ENCODE assay signal across 7 cellular contexts in genomic region chr17:44369414-44370023, GRCh38. TPM values are rescaled to one million over a fixed set of nuclear protein-coding genes. Genes with fewer than 3 reads are reported as not detected.
DNase-seq lines count a peak whose midpoint lies in the region; ATAC-seq, FAIRE-seq and TF ChIP-seq lines count a peak whose summit lies in the region.
"Not testable (repeated sequence)": the region's sequence is repeated elsewhere in the genome, so short reads cannot be mapped to it uniquely, and the experiment has no call there.

No MANE protein-coding gene starts in this region.

- not testable (repeated sequence) for H3K36me3 ChIP-seq in CD8-positive, alpha-beta memory T cell (ENCODE audit: insufficient read depth, low read length); K562 (ENCODE audit: control insufficient read depth, insufficient read depth, low read length); neural progenitor cell

- BruUV-seq in K562 (replicated peaks; lab: Mats Ljungman, UMichigan), result not testable (repeated sequence)

- FAIRE-seq in K562 (lab: Jason Lieb, UNC), result not testable (repeated sequence)

- TF ChIP-seq POLR2A in K562 (conservative IDR thresholded peaks at IDR 0.05), result not testable (repeated sequence)

- not testable (repeated sequence) for H3K9me3 ChIP-seq in CD8-positive, alpha-beta memory T cell (ENCODE audit: low read length); K562 (replicated peaks; ENCODE audit: control insufficient read depth, insufficient read depth, low read depth, low read length); neural progenitor cell (ENCODE audit: low read depth)

- peaks cover 18 to 57% of the 10 kb centered on the region in 2 donors for H3K27me3 Mint-ChIP-seq in CD8-positive, alpha-beta memory T cell
- peaks cover 33% of the 10 kb centered on the region for H3K27me3 Mint-ChIP-seq in activated T-helper 1 cell treated with anti-CD3 and anti-CD28 coated beads, Interleukin-12 subunit alpha, Interleukin-12 subunit beta, Interleukin-2, Interleukin-4 antibody, amounts not matched to agents 30 ng/mL and 10 ng/mL and 1 ng/mL, durations not matched to agents 14 hours and 24 hours and 36 hours (ENCODE audit: insufficient read depth)
- H3K27me3 Mint-ChIP-seq in memory B cell (peaks cover 30% of the 10 kb centered on the region), neural progenitor cell (ENCODE audit: insufficient read depth, low read depth) (peaks cover 31% of the 10 kb centered on the region)

- in situ Hi-C loops in K562 (cut with MboI), result not testable (repeated sequence)

- not testable (repeated sequence) for H3K27ac Mint-ChIP-seq in CD8-positive, alpha-beta memory T cell; activated T-helper 1 cell treated with anti-CD3 and anti-CD28 coated beads, Interleukin-12 subunit alpha, Interleukin-12 subunit beta, Interleukin-2, Interleukin-4 antibody, amounts not matched to agents 30 ng/mL and 10 ng/mL and 1 ng/mL, durations not matched to agents 14 hours and 24 hours and 36 hours; memory B cell
- H3K27ac Mint-ChIP-seq in neural progenitor cell, result peak overlapping the region; percentile 88

- not testable (repeated sequence) for TF ChIP-seq RAD21 in K562 (CRISPR knock-in tag; conservative IDR thresholded peaks at IDR 0.05 in 1 of 2, IDR thresholded peaks at IDR 0.05 in 1 of 2)

- H3K4me1 ChIP-seq in CD8-positive, alpha-beta memory T cell (ENCODE audit: insufficient read depth, low read length); neural progenitor cell: not testable (repeated sequence)
- peaks cover 8 to 12% of the 10 kb centered on the region in 2 experiments; a peak in 4 of 5 replicates for H3K4me1 ChIP-seq in K562 (replicated peaks in 1 of 2; ENCODE audit: control insufficient read depth in 2 of 2, insufficient read depth in 2 of 2, low read length in 2 of 2)

- H3K4me3 Mint-ChIP-seq in CD8-positive, alpha-beta memory T cell, result peak overlapping the region in 6 of 7 donors; percentile 45 to 80 (median 69)
- H3K4me3 Mint-ChIP-seq in activated T-helper 1 cell treated with anti-CD3 and anti-CD28 coated beads, Interleukin-12 subunit alpha, Interleukin-12 subunit beta, Interleukin-2, Interleukin-4 antibody, amounts not matched to agents 30 ng/mL and 10 ng/mL and 1 ng/mL, durations not matched to agents 14 hours and 24 hours and 36 hours, result peak overlapping the region; percentile 26
- peak overlapping the region; percentile 11 for H3K4me3 Mint-ChIP-seq in memory B cell
- not testable (repeated sequence) for H3K4me3 Mint-ChIP-seq in neural progenitor cell

- H3K36me3 Mint-ChIP-seq in CD8-positive, alpha-beta memory T cell; activated T-helper 1 cell treated with anti-CD3 and anti-CD28 coated beads, Interleukin-12 subunit alpha, Interleukin-12 subunit beta, Interleukin-2, Interleukin-4 antibody, amounts not matched to agents 30 ng/mL and 10 ng/mL and 1 ng/mL, durations not matched to agents 14 hours and 24 hours and 36 hours (ENCODE audit: low read depth); memory B cell; neural progenitor cell: not testable (repeated sequence)

- not testable (repeated sequence) for H3K4me3 ChIP-seq in CD8-positive, alpha-beta memory T cell (ENCODE audit: low read length); K562; neural progenitor cell

- not testable (repeated sequence) for DNase-seq in CD8-positive, alpha-beta memory T cell; activated T-helper 1 cell treated with anti-CD3 and anti-CD28 coated beads, Interleukin-12 subunit alpha, Interleukin-12 subunit beta, Interleukin-2, Interleukin-4 antibody, amounts not matched to agents 30 ng/mL and 10 ng/mL and 1 ng/mL, durations not matched to agents 14 hours and 24 hours and 36 hours (ENCODE audit: low spot score); K562 (ENCODE audit: extremely low read depth in 1 of 4, low spot score in 3 of 4); memory B cell (ENCODE audit: low spot score in 2 of 2); neural progenitor cell (ENCODE audit: low spot score)
- DNase-seq in NCI-H146 (lab: John Stamatoyannopoulos, UW), result peak; percentile 23
- DNase-seq in activated CD4-positive, alpha-beta T cell treated with anti-CD3 and anti-CD28 coated beads for 48 hours, result peak; percentile 32

- not testable (repeated sequence) for H3K27ac ChIP-seq in CD8-positive, alpha-beta memory T cell (ENCODE audit: low read depth, low read length); K562 (ENCODE audit: extremely low read depth, low read depth, low read length); neural progenitor cell

- H4K20me1 ChIP-seq in K562 (replicated peaks; ENCODE audit: control insufficient read depth, insufficient read depth, low read length); neural progenitor cell (ENCODE audit: low read depth): not testable (repeated sequence)

- POLR2A ChIA-PET in CD8-positive, alpha-beta memory T cell (lab: Charles Lee), result not testable (repeated sequence)
- POLR2A ChIA-PET in K562 (lab: Yijun Ruan, JAX), result interaction anchor here (0.6 to 1.4 kb wide), 6 partner anchors 11 to 471 kb away, joined by 3 to 4 read pairs (median 3); partner anchors contain the start of gene ITGA2B

- H3K9ac ChIP-seq in K562 (ENCODE audit: insufficient read depth in 1 of 2, low read depth in 2 of 2, low read length in 2 of 2); neural progenitor cell: not testable (repeated sequence)

- ATAC-seq in K562; memory B cell (ENCODE audit: low read depth): not testable (repeated sequence)

- CTCF ChIA-PET in CD8-positive, alpha-beta memory T cell (lab: Charles Lee), result interaction anchor here (0.9 to 1.3 kb wide), 4 partner anchors 24 to 766 kb away, joined by 3 to 4 read pairs (median 3); partner anchors contain the start of genes ACBD4 and GRN
- CTCF ChIA-PET in K562 (lab: Yijun Ruan, JAX; ENCODE audit: low intra/inter-chr PET ratio), result not testable (repeated sequence)

- not testable (repeated sequence) for H3K4me2 ChIP-seq in K562 (ENCODE audit: insufficient read depth, low read length); neural progenitor cell

- not testable (repeated sequence) for TF ChIP-seq EP300 in K562 (IDR thresholded peaks at IDR 0.05; ENCODE audit: low read length)

- not testable (repeated sequence) for H3K9me1 ChIP-seq in K562 (ENCODE audit: control insufficient read depth, insufficient read depth, low read length)

- H3K9me3 Mint-ChIP-seq in CD8-positive, alpha-beta memory T cell; activated T-helper 1 cell treated with anti-CD3 and anti-CD28 coated beads, Interleukin-12 subunit alpha, Interleukin-12 subunit beta, Interleukin-2, Interleukin-4 antibody, amounts not matched to agents 30 ng/mL and 10 ng/mL and 1 ng/mL, durations not matched to agents 14 hours and 24 hours and 36 hours; memory B cell; neural progenitor cell: not testable (repeated sequence)

- TF ChIP-seq CTCF in K562 (IDR thresholded peaks at IDR 0.05 in 2 of 3, conservative IDR thresholded peaks at IDR 0.05 in 1 of 3; ENCODE audit: insufficient read depth in 2 of 3, low read depth in 1 of 3, low read length in 3 of 3); neural progenitor cell (IDR thresholded peaks at IDR 0.05): not testable (repeated sequence)

- 26% methylated on average over 9 of the region's 17 CpGs for WGBS in K562 (ENCODE audit: insufficient coverage, low coverage, missing lambda C conversion rate)

- H3K4me1 Mint-ChIP-seq in CD8-positive, alpha-beta memory T cell; activated T-helper 1 cell treated with anti-CD3 and anti-CD28 coated beads, Interleukin-12 subunit alpha, Interleukin-12 subunit beta, Interleukin-2, Interleukin-4 antibody, amounts not matched to agents 30 ng/mL and 10 ng/mL and 1 ng/mL, durations not matched to agents 14 hours and 24 hours and 36 hours (ENCODE audit: low read depth); memory B cell; neural progenitor cell: not testable (repeated sequence)

- not testable (repeated sequence) for H3K27me3 ChIP-seq in CD8-positive, alpha-beta memory T cell (ENCODE audit: insufficient read depth, low read length, poor library complexity, severe bottlenecking); K562 (ENCODE audit: control insufficient read depth in 2 of 2, insufficient read depth in 2 of 2, low read length in 2 of 2)
- H3K27me3 ChIP-seq in neural progenitor cell, result peaks cover 25% of the 10 kb centered on the region

- H3K79me2 ChIP-seq in K562 (ENCODE audit: control insufficient read depth, insufficient read depth, low read length); neural progenitor cell (ENCODE audit: low read depth): not testable (repeated sequence)

- H3F3A ChIP-seq in neural progenitor cell (ENCODE audit: low read depth), result not testable (repeated sequence)

- intact Hi-C loops in activated T-helper 1 cell treated with anti-CD3 and anti-CD28 coated beads, Interleukin-12 subunit alpha, Interleukin-12 subunit beta, Interleukin-2, Interleukin-4 antibody, amounts not matched to agents 30 ng/mL and 10 ng/mL and 1 ng/mL, durations not matched to agents 14 hours and 24 hours and 36 hours (cut with micrococcal nuclease); K562 (cut with micrococcal nuclease): not testable (repeated sequence)

- H2AFZ ChIP-seq in K562 (ENCODE audit: low read depth, low read length), result 0 out of 2 replicates have a peak overlapping the region, but pooled peaks have one; percentile 9
- H2AFZ ChIP-seq in neural progenitor cell (replicated peaks), result not testable (repeated sequence)

RNA-seq across cellular contexts. Expression of gene FAM171A2, which starts 5.9 kb away (rescaled TPM):
- total RNA-seq in CD8-positive, alpha-beta memory T cell, result under 1 TPM; 0.33 to 0.35 TPM
- polyA plus RNA-seq in CD8-positive, alpha-beta memory T cell, result 0.28 TPM
- total RNA-seq in activated T-helper 1 cell treated with anti-CD3 and anti-CD28 coated beads, Interleukin-12 subunit alpha, Interleukin-12 subunit beta, Interleukin-2, Interleukin-4 antibody, amounts not matched to agents 30 ng/mL and 10 ng/mL and 1 ng/mL, durations not matched to agents 14 hours and 24 hours and 36 hours, result 0.10 and 0.29 TPM in 2 replicates
- total RNA-seq in K562 (2011; cell fraction: chromatin; rRNA removed; ENCODE audit: low replicate concordance), result 2.2 and 9.3 TPM in 2 replicates
- total RNA-seq in K562 (2011; cell fraction: nucleolus; rRNA removed), result 10.4 and 11.3 TPM in 2 replicates
- total RNA-seq in K562 (2011; cell fraction: nucleoplasm; rRNA removed), result 6.5 and 7.2 TPM in 2 replicates
- total RNA-seq in K562 (2014; rRNA removed) (7.3 and 10.2 TPM in 2 replicates), K562 (2014; rRNA removed; fragmentation: Illumina TruSeq; extraction: Trizol) (0.44 and 0.54 TPM in 2 replicates), K562 (2015; rRNA removed; fragmentation: Illumina TruSeq; extraction: Trizol) (1.2 and 1.4 TPM in 2 replicates), K562 (2021) (7.0 and 8.6 TPM in 2 replicates), neural progenitor cell (ENCODE audit: low replicate concordance) (18.1 and 68.1 TPM in 2 replicates)
- polyA plus RNA-seq in K562 (2011; rRNA removed) (2.5 and 5.2 TPM in 2 replicates), K562 (2014; fragmentation: Illumina TruSeq; extraction: Trizol) (1.2 and 2.4 TPM in 2 replicates), K562 (2014; fragmentation: Nextera tagmentation; extraction: Ambion mirVana) (under 1 TPM in 1 of 2 experiments, not detected in 1; 0.10 TPM), K562 (2014; rRNA removed) (4.5 and 5.7 TPM in 2 replicates)
- polyA plus RNA-seq in K562 (2011; cell fraction: cytosol; rRNA removed), result 5.0 and 11.3 TPM in 2 replicates
- 7.6 and 9.3 TPM in 2 replicates for polyA plus RNA-seq in K562 (2011; cell fraction: nucleus; rRNA removed)
- polyA plus RNA-seq in K562 (2012), result 3.1 and 8.9 TPM in 2 replicates
- polyA minus RNA-seq in K562 (2011; rRNA and poly(A)+ RNA removed), result 1.6 and 2.1 TPM in 2 replicates
- 2.9 and 4.5 TPM in 2 replicates for polyA minus RNA-seq in K562 (2011; cell fraction: cytosol; rRNA and poly(A)+ RNA removed)
- 1.6 and 3.9 TPM in 2 replicates for polyA minus RNA-seq in K562 (2011; cell fraction: nucleus; rRNA and poly(A)+ RNA removed)

RNA-seq across cellular contexts. Expression of gene ITGA2B, which starts 19.9 kb away (rescaled TPM):
- total RNA-seq in CD8-positive, alpha-beta memory T cell, result under 1 TPM in 1 of 2 experiments, not detected in 1; 0.31 TPM
- polyA plus RNA-seq in CD8-positive, alpha-beta memory T cell, result 0.12 TPM
- total RNA-seq in activated T-helper 1 cell treated with anti-CD3 and anti-CD28 coated beads, Interleukin-12 subunit alpha, Interleukin-12 subunit beta, Interleukin-2, Interleukin-4 antibody, amounts not matched to agents 30 ng/mL and 10 ng/mL and 1 ng/mL, durations not matched to agents 14 hours and 24 hours and 36 hours, result 0.44 and 0.71 TPM in 2 replicates
- total RNA-seq in K562 (2011; cell fraction: chromatin; rRNA removed; ENCODE audit: low replicate concordance), result 22.8 and 48.7 TPM in 2 replicates
- total RNA-seq in K562 (2011; cell fraction: nucleolus; rRNA removed), result 27.3 and 34.7 TPM in 2 replicates
- 19.9 and 22.4 TPM in 2 replicates for total RNA-seq in K562 (2011; cell fraction: nucleoplasm; rRNA removed)
- total RNA-seq in K562 (2014; rRNA removed) (8.8 and 14.2 TPM in 2 replicates), K562 (2014; rRNA removed; fragmentation: Illumina TruSeq; extraction: Trizol) (3.3 and 5.6 TPM in 2 replicates), K562 (2015; rRNA removed; fragmentation: Illumina TruSeq; extraction: Trizol) (4.8 and 5.2 TPM in 2 replicates), K562 (2021) (25.1 and 26.4 TPM in 2 replicates), neural progenitor cell (ENCODE audit: low replicate concordance) (4.7 and 8.0 TPM in 2 replicates)
- polyA plus RNA-seq in K562 (2011; rRNA removed) (3.5 and 9.4 TPM in 2 replicates), K562 (2014; fragmentation: Illumina TruSeq; extraction: Trizol) (7.9 and 10.1 TPM in 2 replicates), K562 (2014; fragmentation: Nextera tagmentation; extraction: Ambion mirVana) (1 to 10 TPM; 1.1 to 1.6 TPM), K562 (2014; rRNA removed) (16.9 and 17.0 TPM in 2 replicates)
- 4.3 and 5.3 TPM in 2 replicates for polyA plus RNA-seq in K562 (2011; cell fraction: cytosol; rRNA removed)
- 35.4 and 49.7 TPM in 2 replicates for polyA plus RNA-seq in K562 (2011; cell fraction: nucleus; rRNA removed)
- 16.0 and 29.7 TPM in 2 replicates for polyA plus RNA-seq in K562 (2012)
- 1.8 and 2.6 TPM in 2 replicates for polyA minus RNA-seq in K562 (2011; rRNA and poly(A)+ RNA removed)
- 5.7 and 7.7 TPM in 2 replicates for polyA minus RNA-seq in K562 (2011; cell fraction: cytosol; rRNA and poly(A)+ RNA removed)
- 10.6 and 13.4 TPM in 2 replicates for polyA minus RNA-seq in K562 (2011; cell fraction: nucleus; rRNA and poly(A)+ RNA removed)

RNA-seq across cellular contexts. Expression of gene GRN, which starts 24.4 kb away (rescaled TPM):
- total RNA-seq in CD8-positive, alpha-beta memory T cell, result 10 to 100 TPM; 48.7 to 50.3 TPM
- 56.4 TPM for polyA plus RNA-seq in CD8-positive, alpha-beta memory T cell
- total RNA-seq in activated T-helper 1 cell treated with anti-CD3 and anti-CD28 coated beads, Interleukin-12 subunit alpha, Interleukin-12 subunit beta, Interleukin-2, Interleukin-4 antibody, amounts not matched to agents 30 ng/mL and 10 ng/mL and 1 ng/mL, durations not matched to agents 14 hours and 24 hours and 36 hours, result 32.7 and 42.9 TPM in 2 replicates
- total RNA-seq in K562 (2011; cell fraction: chromatin; rRNA removed; ENCODE audit: low replicate concordance), result 22.1 and 107 TPM in 2 replicates
- total RNA-seq in K562 (2011; cell fraction: nucleolus; rRNA removed), result 206 and 251 TPM in 2 replicates
- 71.4 and 95.0 TPM in 2 replicates for total RNA-seq in K562 (2011; cell fraction: nucleoplasm; rRNA removed)
- total RNA-seq in K562 (2014; rRNA removed), result 51.0 and 69.9 TPM in 2 replicates
- total RNA-seq in K562 (2014; rRNA removed; fragmentation: Illumina TruSeq; extraction: Trizol), result 9.6 and 15.6 TPM in 2 replicates
- total RNA-seq in K562 (2015; rRNA removed; fragmentation: Illumina TruSeq; extraction: Trizol), result 20.7 and 21.4 TPM in 2 replicates
- 69.9 and 75.3 TPM in 2 replicates for total RNA-seq in K562 (2021)
- polyA plus RNA-seq in K562 (2011; rRNA removed), result 11.5 and 62.4 TPM in 2 replicates
- 34.3 and 53.6 TPM in 2 replicates for polyA plus RNA-seq in K562 (2011; cell fraction: cytosol; rRNA removed)
- polyA plus RNA-seq in K562 (2011; cell fraction: nucleus; rRNA removed), result 101 and 122 TPM in 2 replicates
- polyA plus RNA-seq in K562 (2012), result 77.5 and 193 TPM in 2 replicates
- polyA plus RNA-seq in K562 (2014; fragmentation: Illumina TruSeq; extraction: Trizol), result 35.2 and 63.4 TPM in 2 replicates
- polyA plus RNA-seq in K562 (2014; fragmentation: Nextera tagmentation; extraction: Ambion mirVana), result 1 to 10 TPM; 5.4 to 5.9 TPM
- polyA plus RNA-seq in K562 (2014; rRNA removed), result 36.4 and 36.6 TPM in 2 replicates
- polyA minus RNA-seq in K562 (2011; rRNA and poly(A)+ RNA removed), result 6.6 and 12.3 TPM in 2 replicates
- polyA minus RNA-seq in K562 (2011; cell fraction: cytosol; rRNA and poly(A)+ RNA removed), result 47.6 and 80.7 TPM in 2 replicates
- 31.0 and 38.4 TPM in 2 replicates for polyA minus RNA-seq in K562 (2011; cell fraction: nucleus; rRNA and poly(A)+ RNA removed)
- 28.2 and 98.6 TPM in 2 replicates for total RNA-seq in neural progenitor cell (ENCODE audit: low replicate concordance)

RNA-seq across cellular contexts. Expression of gene SLC25A39, which starts 44.9 kb away (rescaled TPM):
- 100 to 1,000 TPM; 159 to 174 TPM for total RNA-seq in CD8-positive, alpha-beta memory T cell
- polyA plus RNA-seq in CD8-positive, alpha-beta memory T cell, result 133 TPM
- total RNA-seq in activated T-helper 1 cell treated with anti-CD3 and anti-CD28 coated beads, Interleukin-12 subunit alpha, Interleukin-12 subunit beta, Interleukin-2, Interleukin-4 antibody, amounts not matched to agents 30 ng/mL and 10 ng/mL and 1 ng/mL, durations not matched to agents 14 hours and 24 hours and 36 hours, result 169 and 180 TPM in 2 replicates
- 112 and 348 TPM in 2 replicates for total RNA-seq in K562 (2011; cell fraction: chromatin; rRNA removed; ENCODE audit: low replicate concordance)
- 328 and 401 TPM in 2 replicates for total RNA-seq in K562 (2011; cell fraction: nucleolus; rRNA removed)
- total RNA-seq in K562 (2011; cell fraction: nucleoplasm; rRNA removed), result 185 and 188 TPM in 2 replicates
- 228 and 316 TPM in 2 replicates for total RNA-seq in K562 (2014; rRNA removed)
- total RNA-seq in K562 (2014; rRNA removed; fragmentation: Illumina TruSeq; extraction: Trizol), result 47.0 and 72.5 TPM in 2 replicates
- 139 and 140 TPM in 2 replicates for total RNA-seq in K562 (2015; rRNA removed; fragmentation: Illumina TruSeq; extraction: Trizol)
- 266 and 268 TPM in 2 replicates for total RNA-seq in K562 (2021)
- polyA plus RNA-seq in K562 (2011; rRNA removed), result 121 and 188 TPM in 2 replicates
- 232 and 388 TPM in 2 replicates for polyA plus RNA-seq in K562 (2011; cell fraction: cytosol; rRNA removed)
- 426 and 555 TPM in 2 replicates for polyA plus RNA-seq in K562 (2011; cell fraction: nucleus; rRNA removed)
- 210 and 229 TPM in 2 replicates for polyA plus RNA-seq in K562 (2012)
- polyA plus RNA-seq in K562 (2014; fragmentation: Illumina TruSeq; extraction: Trizol), result 238 and 276 TPM in 2 replicates
- polyA plus RNA-seq in K562 (2014; fragmentation: Nextera tagmentation; extraction: Ambion mirVana), result 1 to 10 TPM; 4.8 to 6.3 TPM
- polyA plus RNA-seq in K562 (2014; rRNA removed), result 267 and 327 TPM in 2 replicates
- polyA minus RNA-seq in K562 (2011; rRNA and poly(A)+ RNA removed), result 34.0 and 42.0 TPM in 2 replicates
- 75.4 and 108 TPM in 2 replicates for polyA minus RNA-seq in K562 (2011; cell fraction: cytosol; rRNA and poly(A)+ RNA removed)
- polyA minus RNA-seq in K562 (2011; cell fraction: nucleus; rRNA and poly(A)+ RNA removed), result 85.0 and 95.6 TPM in 2 replicates
- total RNA-seq in neural progenitor cell (ENCODE audit: low replicate concordance), result 61.2 and 146 TPM in 2 replicates
